ENCODE assay signal across 21 cellular contexts in genomic region chr6:39367661-39368060, GRCh38. TPM values are rescaled to one million over a fixed set of nuclear protein-coding genes. Genes with fewer than 3 reads are reported as not detected.
DNase-seq lines count a peak whose midpoint lies in the region; ATAC-seq and TF ChIP-seq lines count a peak whose summit lies in the region.
"Had no signal": no experiment of that assay in that cellular context is flagged by ENCODE, and none has a peak within 500 bp of the region (broad histone marks: within the 10 kb centered on the region; RNA-seq: fewer than 3 reads in every experiment).

No MANE protein-coding gene starts in this region.

- H3K4me1 Mint-ChIP-seq in Calu3 (ENCODE audit: low read depth, unreplicated experiment) = peaks cover 7% of the 10 kb centered on the region

- TF ChIP-seq POLR2A in IMR-90 (IDR thresholded peaks at IDR 0.05; ENCODE audit: low read depth, low read length) = no peak

- dilution Hi-C loops in IMR-90 (cut with HindIII; ENCODE audit: low sequenced_read_pairs, unreplicated experiment) = no loop called here

- H3K4me2 ChIP-seq in IMR-90 (ENCODE audit: low read depth, low read length) (no peak overlapping the region), neuronal stem cell (ENCODE audit: insufficient read depth, low read length, poor library complexity, severe bottlenecking) (no peak overlapping the region)

- H2AK5ac ChIP-seq in IMR-90 (ENCODE audit: low read depth, low read length) (no peak overlapping the region), neuronal stem cell (ENCODE audit: low read depth, low read length) (no peak overlapping the region)

- TF ChIP-seq RAD21 in IMR-90 (IDR thresholded peaks at IDR 0.05; ENCODE audit: low read length) = no peak

- H3K14ac ChIP-seq in IMR-90 (replicated peaks; ENCODE audit: low read depth, low read length) = no peak overlapping the region
- H3K14ac ChIP-seq in neuronal stem cell (ENCODE audit: low read length) = no peak overlapping the region

- H3K18ac ChIP-seq in IMR-90 (ENCODE audit: low read depth, low read length) = no peak overlapping the region
- H3K18ac ChIP-seq in neuronal stem cell (ENCODE audit: low read length) = peak overlapping the region; percentile 20

- H3K9me3 ChIP-seq in IMR-90 (ENCODE audit: control insufficient read depth, insufficient read depth, low read length) = no peaks in the 10 kb centered on the region
- no peaks in the 10 kb centered on the region for H3K9me3 ChIP-seq in neuronal stem cell (replicated peaks in 1 of 2; ENCODE audit: control insufficient read depth in 2 of 2, insufficient read depth in 1 of 2, low read depth in 1 of 2, low read length in 2 of 2)
- no peaks in the 10 kb centered on the region for H3K9me3 ChIP-seq in aorta (ENCODE audit: control insufficient read depth, low read length)
- H3K9me3 ChIP-seq: HAP-1 had no signal

- H4K20me1 ChIP-seq in IMR-90 (ENCODE audit: insufficient read depth, low read length) = no peaks in the 10 kb centered on the region

- H3K27me3 ChIP-seq in IMR-90 (ENCODE audit: control insufficient read depth, insufficient read depth, low read length) (no peaks in the 10 kb centered on the region), neuronal stem cell (ENCODE audit: control insufficient read depth in 3 of 3, insufficient read depth in 3 of 3, low read depth in 1 of 3, low read length in 3 of 3) (no peaks in the 10 kb centered on the region), aorta (ENCODE audit: control insufficient read depth in 1 of 2, insufficient read depth in 2 of 2, low read length in 1 of 2) (no peaks in the 10 kb centered on the region)

- H2BK15ac ChIP-seq in IMR-90 (ENCODE audit: low read depth, low read length) (no peak overlapping the region), neuronal stem cell (ENCODE audit: low read length) (no peak overlapping the region)

- CTCF ChIA-PET in IMR-90 (lab: Yijun Ruan, JAX) (no interaction called here), Calu3 (lab: Charles Lee) (no interaction called here)

- no CpG with 5 or more reads among the region's 2 CpGs for WGBS in IMR-90 (ENCODE audit: extremely low coverage in 2 of 2, insufficient read length in 1 of 2), 2 experiments
- no CpG with 5 or more reads among the region's 2 CpGs for WGBS in neuronal stem cell (ENCODE audit: extremely low coverage in 2 of 2, insufficient read length in 2 of 2, insufficient replicate concordance in 1 of 2), 2 donors
- WGBS in aorta, 2 donors = 91 to 92% methylated on average over 2 of the region's 2 CpGs

- no peaks in the 10 kb centered on the region; the same call in 1 of the 2 replicates for H3K4me1 ChIP-seq in IMR-90 (ENCODE audit: control insufficient read depth, insufficient read depth, low read length)
- H3K4me1 ChIP-seq in neuronal stem cell (ENCODE audit: control insufficient read depth in 2 of 2, insufficient read depth in 1 of 2, low read depth in 1 of 2, low read length in 2 of 2) = peaks cover 0 to 7% of the 10 kb centered on the region in 2 donors
- peaks cover 0 to 4% of the 10 kb centered on the region in 2 donors for H3K4me1 ChIP-seq in aorta (ENCODE audit: control insufficient read depth in 1 of 2, insufficient read depth in 2 of 2, low read length in 2 of 2)
- H3K4me1 ChIP-seq: HAP-1 had no signal

- H3K56ac ChIP-seq in IMR-90 (ENCODE audit: extremely low read depth, insufficient read depth, low read length) = no peak overlapping the region

- DNase-seq in IMR-90 (no peak), NCI-H345 (lab: John Stamatoyannopoulos, UW) (peak; percentile 24), neuronal stem cell (ENCODE audit: low spot score) (no peak), coronary artery (ENCODE audit: low spot score) (no peak), aorta (no peak), Calu3 (no peak)
- DNase-seq: ACHN, DMS 273 treated with DMSO at 0.1 percent for 48 hours, GDM1, MM.1S, NCI-H1105, NCI-H82, PC-3, RPMI8226, SIG-M5 had no signal

- no peaks in the 10 kb centered on the region for H3K9me3 Mint-ChIP-seq in Calu3 (ENCODE audit: low read depth, unreplicated experiment)
- H3K9me3 Mint-ChIP-seq: T-helper 1 cell treated with Interleukin-12 subunit alpha and Interleukin-12 subunit beta and Interleukin-4 antibody, amounts not matched to agents 30 μg/mL and 1 μg/mL, for 36 hours had no signal

- H3K79me1 ChIP-seq in IMR-90 (ENCODE audit: low read depth in 1 of 2, low read length in 2 of 2) (no peaks in the 10 kb centered on the region), neuronal stem cell (ENCODE audit: low read depth, low read length) (no peaks in the 10 kb centered on the region)

- POLR2A ChIA-PET in IMR-90 (lab: Charles Lee; ENCODE audit: unreplicated experiment) = no interaction called here

- H3K27ac Mint-ChIP-seq in Calu3 (ENCODE audit: unreplicated experiment) = no peak overlapping the region
- H3K27ac Mint-ChIP-seq: T-helper 1 cell treated with Interleukin-12 subunit alpha and Interleukin-12 subunit beta and Interleukin-4 antibody, amounts not matched to agents 30 μg/mL and 1 μg/mL, for 36 hours had no signal

- BruUV-seq in IMR-90 (replicated peaks; lab: Mats Ljungman, UMichigan) = no TSS peak
- no TSS peak for BruUV-seq in Calu3 (replicated peaks; lab: Mats Ljungman, UMichigan)

- H3K36me3 Mint-ChIP-seq in Calu3 (ENCODE audit: insufficient read depth, unreplicated experiment) = no peaks in the 10 kb centered on the region

- H3K23ac ChIP-seq in IMR-90 (ENCODE audit: low read depth, low read length) (no peak overlapping the region), neuronal stem cell (ENCODE audit: low read depth, low read length, poor library complexity) (no peak overlapping the region)

- TF ChIP-seq CTCF in IMR-90 (conservative IDR thresholded peaks at IDR 0.05; ENCODE audit: low read depth, low read length) (no peak), coronary artery (IDR thresholded peaks at IDR 0.05) (no peak), Calu3 (IDR thresholded peaks at IDR 0.05; ENCODE audit: unreplicated experiment) (no peak)

- H3K27ac ChIP-seq in IMR-90 (ENCODE audit: insufficient read depth, low read length) (no peak overlapping the region), angular gyrus (ENCODE audit: low read depth, low read length) (peak overlapping the region; percentile 3), neuronal stem cell (replicated peaks; ENCODE audit: low read length) (no peak overlapping the region), coronary artery (no peak overlapping the region), aorta (ENCODE audit: low read depth in 1 of 2, low read length in 2 of 2) (no peak overlapping the region)
- H3K27ac ChIP-seq: C4-2B had no signal

- H3K36me3 ChIP-seq in IMR-90 (ENCODE audit: control insufficient read depth, insufficient read depth, low read length) (no peaks in the 10 kb centered on the region), neuronal stem cell (replicated peaks in 1 of 2; ENCODE audit: control insufficient read depth in 2 of 2, insufficient read depth in 2 of 2, low read length in 2 of 2) (no peaks in the 10 kb centered on the region), aorta (ENCODE audit: control insufficient read depth in 1 of 2, insufficient read depth in 2 of 2, low read length in 1 of 2) (no peaks in the 10 kb centered on the region)
- H3K36me3 ChIP-seq: HAP-1 had no signal

- no peak overlapping the region for H3K4me3 Mint-ChIP-seq in Calu3 (ENCODE audit: low read depth, unreplicated experiment)
- H3K4me3 Mint-ChIP-seq: T-helper 1 cell treated with Interleukin-12 subunit alpha and Interleukin-12 subunit beta and Interleukin-4 antibody, amounts not matched to agents 30 μg/mL and 1 μg/mL, for 36 hours had no signal

- no peak overlapping the region for H3K9ac ChIP-seq in IMR-90 (ENCODE audit: low read depth, low read length)
- no peak overlapping the region for H3K9ac ChIP-seq in neuronal stem cell (ENCODE audit: low read depth, low read length, poor library complexity)

- H2BK120ac ChIP-seq in IMR-90 (ENCODE audit: low read depth, low read length) (no peak overlapping the region), neuronal stem cell (ENCODE audit: low read depth, low read length) (no peak overlapping the region)

- H4K91ac ChIP-seq in IMR-90 (ENCODE audit: insufficient read depth, low read depth, low read length) = no peak overlapping the region
- H4K91ac ChIP-seq in neuronal stem cell (ENCODE audit: low read depth, low read length, poor library complexity) = no peak overlapping the region

- no peaks in the 10 kb centered on the region for H3K9me1 ChIP-seq in IMR-90 (ENCODE audit: insufficient read depth, low read length)

- H2AFZ ChIP-seq in IMR-90 (replicated peaks; ENCODE audit: low read length, poor library complexity) (peak overlapping the region; percentile 14), neuronal stem cell (ENCODE audit: low read length) (no peak overlapping the region)

- in situ Hi-C loops in IMR-90 (cut with MboI; ENCODE audit: low sequenced_read_pairs) = loop anchor here (10.0 to 25.0 kb wide), 3 partner anchors 517 to 1670 kb away; partner anchors contain the start of genes TSPO2 and UNC5CL

- ATAC-seq in IMR-90 (ENCODE audit: low read depth) (no peak), aorta (ENCODE audit: low FRiP score) (no peak)
- ATAC-seq: PC-3 had no signal

- no peak overlapping the region for H4K5ac ChIP-seq in IMR-90 (ENCODE audit: low read depth, low read length)

- H2BK20ac ChIP-seq in IMR-90 (ENCODE audit: low read depth, low read length) = no peak overlapping the region

- H2BK12ac ChIP-seq in neuronal stem cell (ENCODE audit: low read length) = no peak overlapping the region

- H3K4ac ChIP-seq in IMR-90 (ENCODE audit: low read depth, low read length) (no peak overlapping the region), neuronal stem cell (ENCODE audit: low read length) (no peak overlapping the region)

- H2BK5ac ChIP-seq in IMR-90 (ENCODE audit: low read depth, low read length, poor library complexity, severe bottlenecking) (no peak overlapping the region), neuronal stem cell (ENCODE audit: low read length) (no peak overlapping the region)

- intact Hi-C loops in IMR-90 (cut with micrococcal nuclease) (no loop called here), aorta (cut with DNase I) (loop anchor here in 1 of 2 donors (10.0 kb wide), 1 partner anchor 937 kb away; no protein-coding TSS in a partner anchor), Calu3 (cut with micrococcal nuclease; ENCODE audit: unreplicated experiment) (no loop called here)

- H4K8ac ChIP-seq in IMR-90 (ENCODE audit: low read depth in 2 of 2, low read length in 2 of 2) (no peak overlapping the region), neuronal stem cell (ENCODE audit: low read depth, low read length) (no peak overlapping the region)

- no peak overlapping the region for H2AK9ac ChIP-seq in IMR-90 (replicated peaks; ENCODE audit: low read depth, low read length, poor library complexity)

- H3K4me3 ChIP-seq in IMR-90 (ENCODE audit: insufficient read depth, low read depth, low read length) = no peak overlapping the region
- no peak overlapping the region for H3K4me3 ChIP-seq in neuronal stem cell (ENCODE audit: low read length in 2 of 2)
- no peak overlapping the region for H3K4me3 ChIP-seq in coronary artery
- no peak overlapping the region for H3K4me3 ChIP-seq in aorta (ENCODE audit: low read length in 2 of 2)
- H3K4me3 ChIP-seq: HAP-1 had no signal

- H3K27me3 Mint-ChIP-seq in Calu3 (ENCODE audit: unreplicated experiment) = peaks cover 98% of the 10 kb centered on the region

RNA-seq across cellular contexts. Expression of gene KCNK16, which starts 45.2 kb away (rescaled TPM):
- not detected in 2 replicates for total RNA-seq in IMR-90 (2012; rRNA removed)
- not detected in 2 replicates for polyA plus RNA-seq in IMR-90 (2012; rRNA removed)
- not detected in 2 replicates for polyA plus RNA-seq in IMR-90 (2012; cell fraction: cytosol; rRNA removed)
- not detected in 2 replicates for polyA plus RNA-seq in IMR-90 (2012; cell fraction: nucleus; rRNA removed; ENCODE audit: low replicate concordance)
- polyA plus RNA-seq in neuronal stem cell (2013, experiment 1 of 2) = not detected
- polyA plus RNA-seq in neuronal stem cell (2013, experiment 2 of 2) = not detected
- total RNA-seq in aorta = not detected
- not detected for polyA plus RNA-seq in aorta
- total RNA-seq in Calu3 (2022) = not detected in 2 replicates
- total RNA-seq: Daoy, LHCN-M2, PC-3 had no signal

RNA-seq across cellular contexts. Expression of gene KCNK17, which starts 53.4 kb away (rescaled TPM):
- total RNA-seq in IMR-90 (2012; rRNA removed) (not detected in 2 replicates), aorta (10 to 100 TPM in 1 of 2 donors, 1 to 10 TPM in 1; 1.6 to 10.4 TPM), Calu3 (2022) (not detected in 2 replicates)
- polyA plus RNA-seq in IMR-90 (2012; rRNA removed) (not detected in 2 replicates), aorta (10 to 100 TPM in 1 of 2 donors, 1 to 10 TPM in 1; 3.0 to 12.8 TPM)
- polyA plus RNA-seq in IMR-90 (2012; cell fraction: cytosol; rRNA removed) = not detected in 2 replicates
- not detected in 2 replicates for polyA plus RNA-seq in IMR-90 (2012; cell fraction: nucleus; rRNA removed; ENCODE audit: low replicate concordance)
- polyA plus RNA-seq in neuronal stem cell (2013, experiment 1 of 2) = 0.33 TPM
- polyA plus RNA-seq in neuronal stem cell (2013, experiment 2 of 2) = 0.22 TPM
- total RNA-seq: Daoy, LHCN-M2, PC-3 had no signal
